1 cellular context compared by ENCODE assay signal in the genomic region with DNA sequence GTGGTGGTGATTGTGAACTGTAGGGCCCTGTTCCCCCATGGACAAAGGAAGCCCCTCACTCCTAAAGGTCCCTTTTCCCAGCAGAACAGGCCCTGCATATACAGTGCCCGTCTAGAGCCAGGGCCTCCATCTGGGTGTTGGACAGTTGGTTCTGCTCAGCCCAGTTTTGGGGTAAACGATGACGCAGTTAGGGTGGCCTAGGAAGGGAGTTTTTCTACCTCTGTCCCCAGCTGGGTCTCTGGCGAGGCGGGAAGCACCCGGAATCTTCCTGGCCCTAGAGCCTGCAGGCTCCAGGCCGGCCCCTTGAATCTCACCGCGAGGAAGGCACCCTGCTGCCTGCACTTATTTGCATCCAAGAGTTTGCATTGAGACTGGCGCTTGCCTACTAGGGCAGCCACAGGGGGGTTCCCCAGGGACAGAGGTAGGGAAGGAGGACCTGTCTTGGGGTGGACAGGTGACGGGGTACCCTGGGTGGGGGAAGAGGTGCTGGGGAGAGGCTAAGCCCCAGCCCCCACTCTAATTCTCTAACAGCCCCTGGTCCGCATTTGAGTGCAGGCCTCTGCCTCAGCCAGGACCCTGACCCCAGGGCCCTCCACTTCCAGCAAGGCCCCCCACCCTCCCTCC.
A peak's percentile ranks its signal among the peaks of the same experiment; 100 is the strongest.
TF ChIP-seq lines count a peak whose summit lies in the region.

No MANE protein-coding gene starts in this region.

TF ChIP-seq in GM12878, 131 proteins besides CTCF, POLR2A, EP300 and RAD21 (continued from another document and continues in another):
- TF ChIP-seq, protein P1, sequence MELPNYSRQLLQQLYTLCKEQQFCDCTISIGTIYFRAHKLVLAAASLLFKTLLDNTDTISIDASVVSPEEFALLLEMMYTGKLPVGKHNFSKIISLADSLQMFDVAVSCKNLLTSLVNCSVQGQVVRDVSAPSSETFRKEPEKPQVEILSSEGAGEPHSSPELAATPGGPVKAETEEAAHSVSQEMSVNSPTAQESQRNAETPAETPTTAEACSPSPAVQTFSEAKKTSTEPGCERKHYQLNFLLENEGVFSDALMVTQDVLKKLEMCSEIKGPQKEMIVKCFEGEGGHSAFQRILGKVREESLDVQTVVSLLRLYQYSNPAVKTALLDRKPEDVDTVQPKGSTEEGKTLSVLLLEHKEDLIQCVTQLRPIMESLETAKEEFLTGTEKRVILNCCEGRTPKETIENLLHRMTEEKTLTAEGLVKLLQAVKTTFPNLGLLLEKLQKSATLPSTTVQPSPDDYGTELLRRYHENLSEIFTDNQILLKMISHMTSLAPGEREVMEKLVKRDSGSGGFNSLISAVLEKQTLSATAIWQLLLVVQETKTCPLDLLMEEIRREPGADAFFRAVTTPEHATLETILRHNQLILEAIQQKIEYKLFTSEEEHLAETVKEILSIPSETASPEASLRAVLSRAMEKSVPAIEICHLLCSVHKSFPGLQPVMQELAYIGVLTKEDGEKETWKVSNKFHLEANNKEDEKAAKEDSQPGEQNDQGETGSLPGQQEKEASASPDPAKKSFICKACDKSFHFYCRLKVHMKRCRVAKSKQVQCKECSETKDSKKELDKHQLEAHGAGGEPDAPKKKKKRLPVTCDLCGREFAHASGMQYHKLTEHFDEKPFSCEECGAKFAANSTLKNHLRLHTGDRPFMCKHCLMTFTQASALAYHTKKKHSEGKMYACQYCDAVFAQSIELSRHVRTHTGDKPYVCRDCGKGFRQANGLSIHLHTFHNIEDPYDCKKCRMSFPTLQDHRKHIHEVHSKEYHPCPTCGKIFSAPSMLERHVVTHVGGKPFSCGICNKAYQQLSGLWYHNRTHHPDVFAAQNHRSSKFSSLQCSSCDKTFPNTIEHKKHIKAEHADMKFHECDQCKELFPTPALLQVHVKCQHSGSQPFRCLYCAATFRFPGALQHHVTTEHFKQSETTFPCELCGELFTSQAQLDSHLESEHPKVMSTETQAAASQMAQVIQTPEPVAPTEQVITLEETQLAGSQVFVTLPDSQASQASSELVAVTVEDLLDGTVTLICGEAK (IDR thresholded peaks at IDR 0.05; ENCODE audit: borderline replicate concordance): no peak
- no peak for TF ChIP-seq PAX5 (IDR thresholded peaks at IDR 0.05; ENCODE audit: borderline replicate concordance, low read depth, low read length)
- no peak for TF ChIP-seq SIX5 (IDR thresholded peaks at IDR 0.05; ENCODE audit: low read depth, low read length, severe bottlenecking)
- TF ChIP-seq, protein P2, sequence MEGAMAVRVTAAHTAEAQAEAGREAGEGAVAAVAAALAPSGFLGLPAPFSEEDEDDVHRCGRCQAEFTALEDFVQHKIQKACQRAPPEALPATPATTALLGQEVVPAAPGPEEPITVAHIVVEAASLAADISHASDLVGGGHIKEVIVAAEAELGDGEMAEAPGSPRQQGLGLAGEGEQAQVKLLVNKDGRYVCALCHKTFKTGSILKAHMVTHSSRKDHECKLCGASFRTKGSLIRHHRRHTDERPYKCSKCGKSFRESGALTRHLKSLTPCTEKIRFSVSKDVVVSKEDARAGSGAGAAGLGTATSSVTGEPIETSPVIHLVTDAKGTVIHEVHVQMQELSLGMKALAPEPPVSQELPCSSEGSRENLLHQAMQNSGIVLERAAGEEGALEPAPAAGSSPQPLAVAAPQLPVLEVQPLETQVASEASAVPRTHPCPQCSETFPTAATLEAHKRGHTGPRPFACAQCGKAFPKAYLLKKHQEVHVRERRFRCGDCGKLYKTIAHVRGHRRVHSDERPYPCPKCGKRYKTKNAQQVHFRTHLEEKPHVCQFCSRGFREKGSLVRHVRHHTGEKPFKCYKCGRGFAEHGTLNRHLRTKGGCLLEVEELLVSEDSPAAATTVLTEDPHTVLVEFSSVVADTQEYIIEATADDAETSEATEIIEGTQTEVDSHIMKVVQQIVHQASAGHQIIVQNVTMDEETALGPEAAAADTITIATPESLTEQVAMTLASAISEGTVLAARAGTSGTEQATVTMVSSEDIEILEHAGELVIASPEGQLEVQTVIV (IDR thresholded peaks at IDR 0.05; ENCODE audit: borderline replicate concordance, partially characterized antibody): no peak
- TF ChIP-seq RAD51 (IDR thresholded peaks at IDR 0.05): no peak
- TF ChIP-seq NR2F1 (conservative IDR thresholded peaks at IDR 0.05): no peak
- TF ChIP-seq, protein P3, sequence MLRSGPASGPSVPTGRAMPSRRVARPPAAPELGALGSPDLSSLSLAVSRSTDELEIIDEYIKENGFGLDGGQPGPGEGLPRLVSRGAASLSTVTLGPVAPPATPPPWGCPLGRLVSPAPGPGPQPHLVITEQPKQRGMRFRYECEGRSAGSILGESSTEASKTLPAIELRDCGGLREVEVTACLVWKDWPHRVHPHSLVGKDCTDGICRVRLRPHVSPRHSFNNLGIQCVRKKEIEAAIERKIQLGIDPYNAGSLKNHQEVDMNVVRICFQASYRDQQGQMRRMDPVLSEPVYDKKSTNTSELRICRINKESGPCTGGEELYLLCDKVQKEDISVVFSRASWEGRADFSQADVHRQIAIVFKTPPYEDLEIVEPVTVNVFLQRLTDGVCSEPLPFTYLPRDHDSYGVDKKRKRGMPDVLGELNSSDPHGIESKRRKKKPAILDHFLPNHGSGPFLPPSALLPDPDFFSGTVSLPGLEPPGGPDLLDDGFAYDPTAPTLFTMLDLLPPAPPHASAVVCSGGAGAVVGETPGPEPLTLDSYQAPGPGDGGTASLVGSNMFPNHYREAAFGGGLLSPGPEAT (IDR thresholded peaks at IDR 0.05; ENCODE audit: low read depth): peak; percentile 59
- TF ChIP-seq NR2C1 (IDR thresholded peaks at IDR 0.05): no peak
- no peak for TF ChIP-seq ZNF217 (IDR thresholded peaks at IDR 0.05)
- TF ChIP-seq SUPT20H (IDR thresholded peaks at IDR 0.05; ENCODE audit: borderline replicate concordance, control insufficient read depth, low read depth, low read length): no peak
- TF ChIP-seq, protein P4, sequence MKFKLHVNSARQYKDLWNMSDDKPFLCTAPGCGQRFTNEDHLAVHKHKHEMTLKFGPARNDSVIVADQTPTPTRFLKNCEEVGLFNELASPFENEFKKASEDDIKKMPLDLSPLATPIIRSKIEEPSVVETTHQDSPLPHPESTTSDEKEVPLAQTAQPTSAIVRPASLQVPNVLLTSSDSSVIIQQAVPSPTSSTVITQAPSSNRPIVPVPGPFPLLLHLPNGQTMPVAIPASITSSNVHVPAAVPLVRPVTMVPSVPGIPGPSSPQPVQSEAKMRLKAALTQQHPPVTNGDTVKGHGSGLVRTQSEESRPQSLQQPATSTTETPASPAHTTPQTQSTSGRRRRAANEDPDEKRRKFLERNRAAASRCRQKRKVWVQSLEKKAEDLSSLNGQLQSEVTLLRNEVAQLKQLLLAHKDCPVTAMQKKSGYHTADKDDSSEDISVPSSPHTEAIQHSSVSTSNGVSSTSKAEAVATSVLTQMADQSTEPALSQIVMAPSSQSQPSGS (IDR thresholded peaks at IDR 0.05; ENCODE audit: low read length): no peak
- TF ChIP-seq, protein P5, sequence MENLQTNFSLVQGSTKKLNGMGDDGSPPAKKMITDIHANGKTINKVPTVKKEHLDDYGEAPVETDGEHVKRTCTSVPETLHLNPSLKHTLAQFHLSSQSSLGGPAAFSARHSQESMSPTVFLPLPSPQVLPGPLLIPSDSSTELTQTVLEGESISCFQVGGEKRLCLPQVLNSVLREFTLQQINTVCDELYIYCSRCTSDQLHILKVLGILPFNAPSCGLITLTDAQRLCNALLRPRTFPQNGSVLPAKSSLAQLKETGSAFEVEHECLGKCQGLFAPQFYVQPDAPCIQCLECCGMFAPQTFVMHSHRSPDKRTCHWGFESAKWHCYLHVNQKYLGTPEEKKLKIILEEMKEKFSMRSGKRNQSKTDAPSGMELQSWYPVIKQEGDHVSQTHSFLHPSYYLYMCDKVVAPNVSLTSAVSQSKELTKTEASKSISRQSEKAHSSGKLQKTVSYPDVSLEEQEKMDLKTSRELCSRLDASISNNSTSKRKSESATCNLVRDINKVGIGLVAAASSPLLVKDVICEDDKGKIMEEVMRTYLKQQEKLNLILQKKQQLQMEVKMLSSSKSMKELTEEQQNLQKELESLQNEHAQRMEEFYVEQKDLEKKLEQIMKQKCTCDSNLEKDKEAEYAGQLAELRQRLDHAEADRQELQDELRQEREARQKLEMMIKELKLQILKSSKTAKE (IDR thresholded peaks at IDR 0.05; ENCODE audit: low read depth, poor library complexity, severe bottlenecking): no peak
- no peak for TF ChIP-seq HDAC6 (IDR thresholded peaks at IDR 0.05; ENCODE audit: unreplicated experiment)
- no peak for TF ChIP-seq SRF (IDR thresholded peaks at IDR 0.05; ENCODE audit: low read depth in 2 of 2, low read length in 2 of 2)
- TF ChIP-seq, protein P6, sequence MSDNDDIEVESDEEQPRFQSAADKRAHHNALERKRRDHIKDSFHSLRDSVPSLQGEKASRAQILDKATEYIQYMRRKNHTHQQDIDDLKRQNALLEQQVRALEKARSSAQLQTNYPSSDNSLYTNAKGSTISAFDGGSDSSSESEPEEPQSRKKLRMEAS (IDR thresholded peaks at IDR 0.05; ENCODE audit: low read depth, low read length): no peak
- TF ChIP-seq POLR2AphosphoS5 (IDR thresholded peaks at IDR 0.05; ENCODE audit: low read length): no peak
- no peak for TF ChIP-seq EZH2 (IDR thresholded peaks at IDR 0.05; ENCODE audit: borderline replicate concordance, control insufficient read depth, low read depth, low read length)
- TF ChIP-seq HDAC2 (IDR thresholded peaks at IDR 0.05): no peak
- TF ChIP-seq, protein P7, sequence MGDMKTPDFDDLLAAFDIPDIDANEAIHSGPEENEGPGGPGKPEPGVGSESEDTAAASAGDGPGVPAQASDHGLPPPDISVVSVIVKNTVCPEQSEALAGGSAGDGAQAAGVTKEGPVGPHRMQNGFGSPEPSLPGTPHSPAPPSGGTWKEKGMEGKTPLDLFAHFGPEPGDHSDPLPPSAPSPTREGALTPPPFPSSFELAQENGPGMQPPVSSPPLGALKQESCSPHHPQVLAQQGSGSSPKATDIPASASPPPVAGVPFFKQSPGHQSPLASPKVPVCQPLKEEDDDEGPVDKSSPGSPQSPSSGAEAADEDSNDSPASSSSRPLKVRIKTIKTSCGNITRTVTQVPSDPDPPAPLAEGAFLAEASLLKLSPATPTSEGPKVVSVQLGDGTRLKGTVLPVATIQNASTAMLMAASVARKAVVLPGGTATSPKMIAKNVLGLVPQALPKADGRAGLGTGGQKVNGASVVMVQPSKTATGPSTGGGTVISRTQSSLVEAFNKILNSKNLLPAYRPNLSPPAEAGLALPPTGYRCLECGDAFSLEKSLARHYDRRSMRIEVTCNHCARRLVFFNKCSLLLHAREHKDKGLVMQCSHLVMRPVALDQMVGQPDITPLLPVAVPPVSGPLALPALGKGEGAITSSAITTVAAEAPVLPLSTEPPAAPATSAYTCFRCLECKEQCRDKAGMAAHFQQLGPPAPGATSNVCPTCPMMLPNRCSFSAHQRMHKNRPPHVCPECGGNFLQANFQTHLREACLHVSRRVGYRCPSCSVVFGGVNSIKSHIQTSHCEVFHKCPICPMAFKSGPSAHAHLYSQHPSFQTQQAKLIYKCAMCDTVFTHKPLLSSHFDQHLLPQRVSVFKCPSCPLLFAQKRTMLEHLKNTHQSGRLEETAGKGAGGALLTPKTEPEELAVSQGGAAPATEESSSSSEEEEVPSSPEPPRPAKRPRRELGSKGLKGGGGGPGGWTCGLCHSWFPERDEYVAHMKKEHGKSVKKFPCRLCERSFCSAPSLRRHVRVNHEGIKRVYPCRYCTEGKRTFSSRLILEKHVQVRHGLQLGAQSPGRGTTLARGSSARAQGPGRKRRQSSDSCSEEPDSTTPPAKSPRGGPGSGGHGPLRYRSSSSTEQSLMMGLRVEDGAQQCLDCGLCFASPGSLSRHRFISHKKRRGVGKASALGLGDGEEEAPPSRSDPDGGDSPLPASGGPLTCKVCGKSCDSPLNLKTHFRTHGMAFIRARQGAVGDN (IDR thresholded peaks at IDR 0.05): peak; percentile 28; the same call in 1 of the 2 replicates
- no peak for TF ChIP-seq ZBED1 (IDR thresholded peaks at IDR 0.05; ENCODE audit: borderline replicate concordance)
- TF ChIP-seq, protein P8, sequence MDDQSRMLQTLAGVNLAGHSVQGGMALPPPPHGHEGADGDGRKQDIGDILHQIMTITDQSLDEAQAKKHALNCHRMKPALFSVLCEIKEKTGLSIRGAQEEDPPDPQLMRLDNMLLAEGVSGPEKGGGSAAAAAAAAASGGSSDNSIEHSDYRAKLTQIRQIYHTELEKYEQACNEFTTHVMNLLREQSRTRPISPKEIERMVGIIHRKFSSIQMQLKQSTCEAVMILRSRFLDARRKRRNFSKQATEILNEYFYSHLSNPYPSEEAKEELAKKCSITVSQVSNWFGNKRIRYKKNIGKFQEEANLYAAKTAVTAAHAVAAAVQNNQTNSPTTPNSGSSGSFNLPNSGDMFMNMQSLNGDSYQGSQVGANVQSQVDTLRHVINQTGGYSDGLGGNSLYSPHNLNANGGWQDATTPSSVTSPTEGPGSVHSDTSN (IDR thresholded peaks at IDR 0.05; ENCODE audit: insufficient replicate concordance, low read depth, low read length): no peak
- no peak for TF ChIP-seq ATF7 (IDR thresholded peaks at IDR 0.05; ENCODE audit: low read depth)
- peak; percentile 66 for TF ChIP-seq EED (IDR thresholded peaks at IDR 0.05; ENCODE audit: low read depth)
- TF ChIP-seq, protein P9, sequence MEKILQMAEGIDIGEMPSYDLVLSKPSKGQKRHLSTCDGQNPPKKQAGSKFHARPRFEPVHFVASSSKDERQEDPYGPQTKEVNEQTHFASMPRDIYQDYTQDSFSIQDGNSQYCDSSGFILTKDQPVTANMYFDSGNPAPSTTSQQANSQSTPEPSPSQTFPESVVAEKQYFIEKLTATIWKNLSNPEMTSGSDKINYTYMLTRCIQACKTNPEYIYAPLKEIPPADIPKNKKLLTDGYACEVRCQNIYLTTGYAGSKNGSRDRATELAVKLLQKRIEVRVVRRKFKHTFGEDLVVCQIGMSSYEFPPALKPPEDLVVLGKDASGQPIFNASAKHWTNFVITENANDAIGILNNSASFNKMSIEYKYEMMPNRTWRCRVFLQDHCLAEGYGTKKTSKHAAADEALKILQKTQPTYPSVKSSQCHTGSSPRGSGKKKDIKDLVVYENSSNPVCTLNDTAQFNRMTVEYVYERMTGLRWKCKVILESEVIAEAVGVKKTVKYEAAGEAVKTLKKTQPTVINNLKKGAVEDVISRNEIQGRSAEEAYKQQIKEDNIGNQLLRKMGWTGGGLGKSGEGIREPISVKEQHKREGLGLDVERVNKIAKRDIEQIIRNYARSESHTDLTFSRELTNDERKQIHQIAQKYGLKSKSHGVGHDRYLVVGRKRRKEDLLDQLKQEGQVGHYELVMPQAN (conservative IDR thresholded peaks at IDR 0.05): no peak
- TF ChIP-seq TCF7 (IDR thresholded peaks at IDR 0.05; ENCODE audit: borderline replicate concordance): no peak
- peak; percentile 41; the same call in 1 of the 2 replicates for TF ChIP-seq BACH1 (IDR thresholded peaks at IDR 0.05; ENCODE audit: borderline replicate concordance)
- peak; percentile 78; the same call in 2 of the 3 replicates for TF ChIP-seq POU2F2 (IDR thresholded peaks at IDR 0.05; ENCODE audit: borderline replicate concordance, low read depth, low read length)
- no peak for TF ChIP-seq PML (IDR thresholded peaks at IDR 0.05; ENCODE audit: low read length)
- TF ChIP-seq DPF2 (IDR thresholded peaks at IDR 0.05): no peak
- no peak for TF ChIP-seq SMC3 (IDR thresholded peaks at IDR 0.05; ENCODE audit: borderline replicate concordance, low read length)
- TF ChIP-seq, protein P10, sequence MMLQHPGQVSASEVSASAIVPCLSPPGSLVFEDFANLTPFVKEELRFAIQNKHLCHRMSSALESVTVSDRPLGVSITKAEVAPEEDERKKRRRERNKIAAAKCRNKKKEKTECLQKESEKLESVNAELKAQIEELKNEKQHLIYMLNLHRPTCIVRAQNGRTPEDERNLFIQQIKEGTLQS (IDR thresholded peaks at IDR 0.05; ENCODE audit: borderline replicate concordance, extremely low read depth, low read depth, low read length): no peak
